ENCODE assay signal across 1 cellular context in the genomic region with DNA sequence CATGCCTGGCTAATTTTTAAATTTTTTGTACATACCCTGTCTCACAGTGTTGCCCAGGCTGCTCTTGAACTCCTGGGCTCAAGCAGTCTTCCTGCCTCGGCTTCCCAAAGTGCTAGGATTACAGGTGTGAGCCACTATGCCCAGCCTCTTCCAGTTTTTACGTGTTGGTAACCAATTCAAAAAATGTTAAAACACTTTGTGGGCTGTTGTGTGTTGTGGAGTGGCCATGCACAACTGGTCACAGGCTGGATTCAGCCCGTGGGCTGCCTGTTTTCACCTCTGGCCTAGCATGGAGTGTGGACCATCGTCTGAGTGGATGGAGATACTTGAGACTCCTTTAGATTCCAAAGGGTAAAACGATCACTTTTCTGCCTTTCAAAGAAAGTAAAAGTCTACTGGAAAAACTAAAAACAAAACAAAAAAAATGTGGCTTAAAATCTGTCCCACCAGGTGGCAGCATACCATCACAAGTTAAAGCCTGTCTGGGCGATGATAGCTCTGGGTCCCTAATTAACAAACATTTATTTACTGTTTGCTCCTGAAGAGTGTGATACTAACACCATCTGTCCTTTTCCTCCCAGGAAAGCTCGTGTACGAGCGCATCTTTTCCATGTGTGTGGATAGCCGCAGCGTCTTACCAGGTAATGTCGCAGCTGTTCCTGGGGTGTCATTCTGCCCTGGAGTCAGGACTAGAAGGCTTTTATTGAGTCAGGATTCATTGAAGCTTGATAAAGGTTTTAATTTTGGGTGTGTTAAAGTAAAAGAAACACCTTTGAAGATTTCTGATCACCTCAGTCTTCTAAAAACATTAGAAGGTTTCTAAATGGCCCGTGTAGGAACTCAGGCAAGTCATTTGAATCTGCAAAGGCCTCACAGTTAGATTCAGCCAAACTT.
TF ChIP-seq lines count a peak whose summit lies in the region.

No MANE protein-coding gene starts in this region.

TF ChIP-seq in HEK293, 187 proteins besides CTCF, POLR2A, EP300 and RAD21 (continued from another document):
- no peak for TF ChIP-seq ZNF514 (tag by site-specific recombination; IDR thresholded peaks at IDR 0.05)
